Comparison of ENCODE assay signal across 13 cellular contexts in the genomic region with DNA sequence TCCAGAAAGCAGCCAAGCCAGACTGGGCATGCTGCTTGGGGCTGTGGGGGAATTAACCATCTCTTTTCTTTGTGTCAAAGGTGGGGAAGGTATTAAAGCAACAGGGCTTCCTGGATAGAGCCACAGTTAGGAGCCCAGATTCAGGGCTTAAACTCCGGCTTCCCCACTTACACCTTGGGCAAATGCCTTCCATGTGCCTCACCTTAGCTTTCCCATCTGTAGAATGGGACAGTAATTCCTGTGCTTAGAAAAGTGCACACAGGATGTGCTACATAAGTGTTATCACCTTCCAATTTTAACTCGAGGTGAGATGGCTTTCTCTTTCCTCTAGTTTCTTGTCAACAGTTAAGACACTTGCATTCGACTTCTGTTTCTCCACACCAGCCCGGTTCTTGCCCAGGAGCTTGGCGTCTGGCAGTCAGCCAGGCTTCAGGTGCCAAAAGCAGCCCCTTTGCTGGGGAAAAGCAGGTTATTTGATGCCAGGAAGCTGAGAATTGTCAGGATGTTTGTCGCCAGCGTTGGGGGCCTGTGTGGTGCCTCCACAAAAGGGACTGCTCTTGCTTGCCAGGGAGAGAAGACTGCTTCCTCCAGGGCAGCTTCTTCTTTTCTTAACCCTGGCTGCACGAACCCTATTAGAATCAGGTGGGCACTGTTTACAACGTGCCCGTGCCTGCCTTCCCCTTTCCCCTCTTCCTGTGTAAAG.
A peak's percentile ranks its signal among the peaks of the same experiment; 100 is the strongest.
DNase-seq lines count a peak whose midpoint lies in the region; ATAC-seq and TF ChIP-seq lines count a peak whose summit lies in the region.
"Had no signal": no experiment of that assay in that cellular context is flagged by ENCODE, and none has a peak within 500 bp of the region (broad histone marks: within the 10 kb centered on the region; RNA-seq: fewer than 3 reads in every experiment).

No MANE protein-coding gene starts in this region.

- H3K36me3 Mint-ChIP-seq in T-cell (no peaks in the 10 kb centered on the region), mesothelial cell of epicardium (no peaks in the 10 kb centered on the region)

- peak in 1 of 4 experiments; percentile 24 for ATAC-seq in T-cell (replicated peaks in 1 of 4)
- no peak for ATAC-seq in GM21390 (IDR thresholded peaks at IDR 0.05; ENCODE audit: unreplicated experiment)

- peak overlapping the region; percentile 57 for H3K27ac ChIP-seq in HL-60 (replicated peaks)

- H3K27me3 Mint-ChIP-seq in T-cell, result no peaks in the 10 kb centered on the region
- H3K27me3 Mint-ChIP-seq in mesothelial cell of epicardium (ENCODE audit: low read depth), result no peaks in the 10 kb centered on the region

- H3K4me1 Mint-ChIP-seq in T-cell (peaks cover 25 to 36% (median 34%) of the 10 kb centered on the region in 3 donors), mesothelial cell of epicardium (peaks cover 25% of the 10 kb centered on the region)

- H3K4me3 ChIP-seq in HL-60 (replicated peaks; ENCODE audit: insufficient read depth, low read length), result no peak overlapping the region

- POLR2A ChIA-PET in T-cell (lab: Charles Lee), result no interaction called here

- H3K4me3 Mint-ChIP-seq in T-cell (no peak overlapping the region), mesothelial cell of epicardium (no peak overlapping the region)

- no peak for TF ChIP-seq CTCF in HL-60 (IDR thresholded peaks at IDR 0.05; ENCODE audit: insufficient read depth, low read length)
- TF ChIP-seq CTCF in mesothelial cell of epicardium (IDR thresholded peaks at IDR 0.05; ENCODE audit: unreplicated experiment), result no peak

- no peaks in the 10 kb centered on the region for H3K9me3 Mint-ChIP-seq in T-cell
- H3K9me3 Mint-ChIP-seq in mesothelial cell of epicardium, result no peaks in the 10 kb centered on the region

- DNase-seq in NCI-H1092 treated with DMSO at 0.1 percent for 48 hours (lab: John Stamatoyannopoulos, UW) (peak; percentile 8), NCI-H1092 (lab: John Stamatoyannopoulos, UW) (no peak), HL-60 (ENCODE audit: low read depth in 1 of 2, low spot score in 1 of 2) (peak in 1 of 2 experiments; percentile 45), T-cell (peak in 1 of 34 experiments; percentile 4), mesothelial cell of epicardium (ENCODE audit: low spot score in 2 of 2, unreplicated experiment in 2 of 2) (no peak), SKM-1 treated with dmso at 0.1 percent for 144 hours (lab: John Stamatoyannopoulos, UW; ENCODE audit: unreplicated experiment) (no peak), LoVo (ENCODE audit: low spot score) (no peak)
- DNase-seq: 8988T; amygdala; KG1; stimulated activated CD4-positive, alpha-beta T cell treated with anti-CD3 and anti-CD28 coated beads, Interleukin-4, amount 100 ng/mL, for 4 hours; trophoblast cell had no signal

- CTCF ChIA-PET in T-cell (lab: Charles Lee), result interaction anchor here in 1 of 2 donors (0.5 kb wide), 1 partner anchor 12 kb away, joined by 3 read pairs; no protein-coding TSS in a partner anchor

- no peaks in the 10 kb centered on the region for H3K27me3 ChIP-seq in HL-60 (ENCODE audit: insufficient read depth, poor library complexity, severe bottlenecking)

- H3K27ac Mint-ChIP-seq in T-cell (peak overlapping the region; percentile 74 to 78), mesothelial cell of epicardium (peak overlapping the region; percentile 57)
